11 cellular contexts compared by ENCODE assay signal in genomic region chr2:47041065-47041464, GRCh38.
DNase-seq lines count a peak whose midpoint lies in the region; TF ChIP-seq lines count a peak whose summit lies in the region.
"Had no signal": no experiment of that assay in that cellular context is flagged by ENCODE, and none has a peak within 500 bp of the region (broad histone marks: within the 10 kb centered on the region; RNA-seq: fewer than 3 reads in every experiment).

No MANE protein-coding gene starts in this region.

- H3K9me3 Mint-ChIP-seq in nephron (no peaks in the 10 kb centered on the region), type B pancreatic cell (no peaks in the 10 kb centered on the region)

- no peaks in the 10 kb centered on the region for H3K9me3 ChIP-seq in Peyer's patch

- H3K27me3 ChIP-seq in Peyer's patch = no peaks in the 10 kb centered on the region

- H3K36me3 Mint-ChIP-seq in nephron (ENCODE audit: low read depth) = peaks cover 4% of the 10 kb centered on the region
- H3K36me3 Mint-ChIP-seq in type B pancreatic cell = peaks cover 6% of the 10 kb centered on the region

- H3K27me3 Mint-ChIP-seq in nephron (ENCODE audit: low read depth) (peaks cover 7% of the 10 kb centered on the region), type B pancreatic cell (no peaks in the 10 kb centered on the region)

- peak overlapping the region in 3 of 4 donors; percentile 36 to 78 (median 55) for H3K27ac ChIP-seq in Peyer's patch

- H3K27ac Mint-ChIP-seq in nephron (peak overlapping the region; percentile 27 to 87 (median 86)), type B pancreatic cell (peak overlapping the region; percentile 41)

- H3K4me3 Mint-ChIP-seq in nephron = no peak overlapping the region
- no peak overlapping the region for H3K4me3 Mint-ChIP-seq in type B pancreatic cell

- DNase-seq in Peyer's patch = no peak
- peak; percentile 84 for DNase-seq in fibroblast of villous mesenchyme (ENCODE audit: low read depth)
- DNase-seq in type B pancreatic cell (ENCODE audit: extremely low spot score, unreplicated experiment) = no peak
- no peak for DNase-seq in stimulated activated CD4-positive, alpha-beta T cell treated with anti-CD3 and anti-CD28 coated beads, Interleukin-12 subunit alpha, Interleukin-12 subunit beta, amount 100 ng/mL, for 4 hours
- DNase-seq in T-helper 2 cell = no peak
- DNase-seq in NCI-H1105 (lab: John Stamatoyannopoulos, UW) = no peak
- DNase-seq in KBM-7 = no peak
- DNase-seq: activated naive CD4-positive, alpha-beta T cell; Calu3; MV-4-11 had no signal

- TF ChIP-seq POLR2A in Peyer's patch (IDR thresholded peaks at IDR 0.05) = no peak

- H3K36me3 ChIP-seq in Peyer's patch = peaks cover 0 to 27% (median 0%) of the 10 kb centered on the region in 3 donors

- H3K4me1 Mint-ChIP-seq in nephron = peaks cover 47% of the 10 kb centered on the region
- peaks cover 56% of the 10 kb centered on the region for H3K4me1 Mint-ChIP-seq in type B pancreatic cell (ENCODE audit: unreplicated experiment)

- in situ Hi-C loops in KBM-7 (cut with MboI; ENCODE audit: low pct_unique_long_range_greater_than_20kb, low sequenced_read_pairs) = no loop called here

- TF ChIP-seq CTCF in Peyer's patch (IDR thresholded peaks at IDR 0.05) = no peak
- no peak for TF ChIP-seq CTCF in fibroblast of villous mesenchyme (IDR thresholded peaks at IDR 0.05; ENCODE audit: insufficient read depth, low read depth, low read length)
- TF ChIP-seq CTCF in nephron (IDR thresholded peaks at IDR 0.05; ENCODE audit: unreplicated experiment in 3 of 3) = no peak
- TF ChIP-seq CTCF in type B pancreatic cell (conservative IDR thresholded peaks at IDR 0.05) = no peak

- H3K4me3 ChIP-seq in Peyer's patch (no peak overlapping the region), fibroblast of villous mesenchyme (ENCODE audit: low read depth, low read length) (no peak overlapping the region)

- H3K4me1 ChIP-seq in Peyer's patch = peaks cover 0 to 39% (median 2%) of the 10 kb centered on the region in 4 donors
